1 cellular context compared by ENCODE assay signal in genomic region chr12:1690578-1691122, GRCh38.
TF ChIP-seq lines count a peak whose summit lies in the region.

TSS of gene ADIPOR2 (plus strand) at chr12:1691070. CDS start at chr12:1754344, 63,274 bp downstream.

TF ChIP-seq in SK-N-SH, 30 proteins besides CTCF, POLR2A, EP300 and RAD21 (continued from another document):
- TF ChIP-seq ZBTB33 (IDR thresholded peaks at IDR 0.05; ENCODE audit: borderline replicate concordance, low read depth) = no peak
- peak; percentile 91 for TF ChIP-seq POLR2AphosphoS5 (IDR thresholded peaks at IDR 0.05; ENCODE audit: low read depth, low read length)
- TF ChIP-seq GABPA (IDR thresholded peaks at IDR 0.05; ENCODE audit: low read depth) = peak; percentile 73
- TF ChIP-seq NFIC (IDR thresholded peaks at IDR 0.05; ENCODE audit: borderline replicate concordance) = peak; percentile 63
- TF ChIP-seq FOXJ3 (CRISPR knock-in tag; IDR thresholded peaks at IDR 0.05) = no peak
